ENCODE assay signal across 1 cellular context in the genomic region with DNA sequence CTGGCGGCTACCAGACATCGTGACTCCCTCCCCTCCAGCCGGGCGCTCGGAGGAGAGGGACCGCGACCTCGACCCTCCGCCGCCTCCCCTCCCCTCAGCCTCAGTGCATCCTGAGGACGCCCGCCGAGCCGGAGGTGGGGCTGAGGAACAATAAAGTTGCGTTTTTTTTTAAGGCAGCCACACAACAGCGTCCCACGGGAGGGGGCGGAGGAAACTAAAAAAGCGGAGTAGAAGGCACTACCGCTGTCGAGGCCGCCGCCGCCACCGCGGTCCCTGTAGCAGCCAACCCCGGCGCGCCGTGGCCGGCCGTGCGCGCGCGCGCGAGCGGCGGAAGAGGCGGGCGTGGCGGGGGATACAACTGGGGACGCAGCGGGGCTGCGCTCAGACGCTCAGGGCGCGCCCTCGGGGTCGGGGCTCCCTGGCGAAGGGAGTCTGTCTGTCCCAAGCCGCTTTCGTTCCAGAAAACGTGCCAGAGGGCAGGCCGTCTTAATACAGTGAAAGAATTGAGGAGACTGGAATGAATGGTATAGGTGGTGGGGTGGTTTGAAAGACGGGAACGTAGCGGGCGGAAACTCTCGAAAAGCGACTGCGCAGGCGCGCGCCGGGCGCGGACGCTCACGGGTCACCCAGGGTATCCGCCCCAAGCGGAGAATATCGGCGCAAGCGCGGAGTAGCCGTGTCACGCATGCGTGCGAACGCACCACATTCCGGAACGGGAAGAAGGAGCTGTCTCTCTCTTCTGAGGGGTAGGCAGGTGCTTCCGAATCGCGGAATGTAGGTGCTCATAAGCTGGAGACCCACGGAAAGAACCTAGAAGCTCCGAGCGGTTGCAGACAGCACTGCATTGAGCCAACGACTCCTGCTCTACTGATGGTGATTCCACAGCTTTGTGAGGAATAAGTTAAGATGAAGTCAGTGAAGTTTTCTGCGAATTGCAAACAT.
TF ChIP-seq lines count a peak whose summit lies in the region.

COP1 (minus strand) TSS at position 326 of the 942 bp plus-strand sequence; CDS start at position 18, 308 bp downstream.

TF ChIP-seq in WTC11, 78 proteins besides CTCF, POLR2A, EP300 and RAD21 (continued from another document and continues in another):
- no peak for TF ChIP-seq E2F4 (CRISPR knock-in tag; IDR thresholded peaks at IDR 0.05; ENCODE audit: borderline replicate concordance, low read depth)
- TF ChIP-seq NR2C2 (CRISPR knock-in tag; IDR thresholded peaks at IDR 0.05), result no peak
- TF ChIP-seq, protein P1, sequence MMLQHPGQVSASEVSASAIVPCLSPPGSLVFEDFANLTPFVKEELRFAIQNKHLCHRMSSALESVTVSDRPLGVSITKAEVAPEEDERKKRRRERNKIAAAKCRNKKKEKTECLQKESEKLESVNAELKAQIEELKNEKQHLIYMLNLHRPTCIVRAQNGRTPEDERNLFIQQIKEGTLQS (CRISPR knock-in tag; conservative IDR thresholded peaks at IDR 0.05), result no peak
- 0 out of 2 replicates have a peak, but pooled peaks have one; percentile 2 for TF ChIP-seq EMX1 (CRISPR knock-in tag; IDR thresholded peaks at IDR 0.05)
- peak; percentile 29; the same call in 1 of the 2 replicates for TF ChIP-seq TEAD1 (CRISPR knock-in tag; IDR thresholded peaks at IDR 0.05)
- no peak for TF ChIP-seq RORB (CRISPR knock-in tag; IDR thresholded peaks at IDR 0.05)
- no peak for TF ChIP-seq NFE2L1 (CRISPR knock-in tag; IDR thresholded peaks at IDR 0.05)
- TF ChIP-seq, protein P2, sequence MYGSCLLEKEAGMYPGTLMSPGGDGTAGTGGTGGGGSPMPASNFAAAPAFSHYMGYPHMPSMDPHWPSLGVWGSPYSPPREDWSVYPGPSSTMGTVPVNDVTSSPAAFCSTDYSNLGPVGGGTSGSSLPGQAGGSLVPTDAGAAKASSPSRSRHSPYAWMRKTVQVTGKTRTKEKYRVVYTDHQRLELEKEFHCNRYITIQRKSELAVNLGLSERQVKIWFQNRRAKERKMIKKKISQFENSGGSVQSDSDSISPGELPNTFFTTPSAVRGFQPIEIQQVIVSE (CRISPR knock-in tag; IDR thresholded peaks at IDR 0.05; ENCODE audit: borderline replicate concordance), result no peak
- 0 out of 2 replicates have a peak, but pooled peaks have one; percentile 7 for TF ChIP-seq ARID4B (CRISPR knock-in tag; IDR thresholded peaks at IDR 0.05; ENCODE audit: borderline replicate concordance)
- TF ChIP-seq, protein P3, sequence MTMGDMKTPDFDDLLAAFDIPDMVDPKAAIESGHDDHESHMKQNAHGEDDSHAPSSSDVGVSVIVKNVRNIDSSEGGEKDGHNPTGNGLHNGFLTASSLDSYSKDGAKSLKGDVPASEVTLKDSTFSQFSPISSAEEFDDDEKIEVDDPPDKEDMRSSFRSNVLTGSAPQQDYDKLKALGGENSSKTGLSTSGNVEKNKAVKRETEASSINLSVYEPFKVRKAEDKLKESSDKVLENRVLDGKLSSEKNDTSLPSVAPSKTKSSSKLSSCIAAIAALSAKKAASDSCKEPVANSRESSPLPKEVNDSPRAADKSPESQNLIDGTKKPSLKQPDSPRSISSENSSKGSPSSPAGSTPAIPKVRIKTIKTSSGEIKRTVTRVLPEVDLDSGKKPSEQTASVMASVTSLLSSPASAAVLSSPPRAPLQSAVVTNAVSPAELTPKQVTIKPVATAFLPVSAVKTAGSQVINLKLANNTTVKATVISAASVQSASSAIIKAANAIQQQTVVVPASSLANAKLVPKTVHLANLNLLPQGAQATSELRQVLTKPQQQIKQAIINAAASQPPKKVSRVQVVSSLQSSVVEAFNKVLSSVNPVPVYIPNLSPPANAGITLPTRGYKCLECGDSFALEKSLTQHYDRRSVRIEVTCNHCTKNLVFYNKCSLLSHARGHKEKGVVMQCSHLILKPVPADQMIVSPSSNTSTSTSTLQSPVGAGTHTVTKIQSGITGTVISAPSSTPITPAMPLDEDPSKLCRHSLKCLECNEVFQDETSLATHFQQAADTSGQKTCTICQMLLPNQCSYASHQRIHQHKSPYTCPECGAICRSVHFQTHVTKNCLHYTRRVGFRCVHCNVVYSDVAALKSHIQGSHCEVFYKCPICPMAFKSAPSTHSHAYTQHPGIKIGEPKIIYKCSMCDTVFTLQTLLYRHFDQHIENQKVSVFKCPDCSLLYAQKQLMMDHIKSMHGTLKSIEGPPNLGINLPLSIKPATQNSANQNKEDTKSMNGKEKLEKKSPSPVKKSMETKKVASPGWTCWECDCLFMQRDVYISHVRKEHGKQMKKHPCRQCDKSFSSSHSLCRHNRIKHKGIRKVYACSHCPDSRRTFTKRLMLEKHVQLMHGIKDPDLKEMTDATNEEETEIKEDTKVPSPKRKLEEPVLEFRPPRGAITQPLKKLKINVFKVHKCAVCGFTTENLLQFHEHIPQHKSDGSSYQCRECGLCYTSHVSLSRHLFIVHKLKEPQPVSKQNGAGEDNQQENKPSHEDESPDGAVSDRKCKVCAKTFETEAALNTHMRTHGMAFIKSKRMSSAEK (CRISPR knock-in tag; IDR thresholded peaks at IDR 0.05; ENCODE audit: borderline replicate concordance), result no peak
- TF ChIP-seq, protein P4, sequence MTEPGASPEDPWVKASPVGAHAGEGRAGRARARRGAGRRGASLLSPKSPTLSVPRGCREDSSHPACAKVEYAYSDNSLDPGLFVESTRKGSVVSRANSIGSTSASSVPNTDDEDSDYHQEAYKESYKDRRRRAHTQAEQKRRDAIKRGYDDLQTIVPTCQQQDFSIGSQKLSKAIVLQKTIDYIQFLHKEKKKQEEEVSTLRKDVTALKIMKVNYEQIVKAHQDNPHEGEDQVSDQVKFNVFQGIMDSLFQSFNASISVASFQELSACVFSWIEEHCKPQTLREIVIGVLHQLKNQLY (CRISPR knock-in tag; IDR thresholded peaks at IDR 0.05), result no peak
- TF ChIP-seq GABPB1 (CRISPR knock-in tag; IDR thresholded peaks at IDR 0.05), result no peak; the same call in 1 of the 2 replicates
- no peak for TF ChIP-seq GRHL2 (CRISPR knock-in tag; IDR thresholded peaks at IDR 0.05; ENCODE audit: insufficient replicate concordance, severe bottlenecking)
- TF ChIP-seq AR (CRISPR knock-in tag; IDR thresholded peaks at IDR 0.05), result no peak
- TF ChIP-seq GTF2I (CRISPR knock-in tag; conservative IDR thresholded peaks at IDR 0.05), result no peak
- no peak for TF ChIP-seq ZNF396 (CRISPR knock-in tag; IDR thresholded peaks at IDR 0.05; ENCODE audit: borderline replicate concordance)
- TF ChIP-seq MYBL2 (CRISPR knock-in tag; IDR thresholded peaks at IDR 0.05), result 0 out of 2 replicates have a peak, but pooled peaks have one; percentile 36
- no peak for TF ChIP-seq PRRX2 (CRISPR knock-in tag; IDR thresholded peaks at IDR 0.05)
- TF ChIP-seq, protein P5, sequence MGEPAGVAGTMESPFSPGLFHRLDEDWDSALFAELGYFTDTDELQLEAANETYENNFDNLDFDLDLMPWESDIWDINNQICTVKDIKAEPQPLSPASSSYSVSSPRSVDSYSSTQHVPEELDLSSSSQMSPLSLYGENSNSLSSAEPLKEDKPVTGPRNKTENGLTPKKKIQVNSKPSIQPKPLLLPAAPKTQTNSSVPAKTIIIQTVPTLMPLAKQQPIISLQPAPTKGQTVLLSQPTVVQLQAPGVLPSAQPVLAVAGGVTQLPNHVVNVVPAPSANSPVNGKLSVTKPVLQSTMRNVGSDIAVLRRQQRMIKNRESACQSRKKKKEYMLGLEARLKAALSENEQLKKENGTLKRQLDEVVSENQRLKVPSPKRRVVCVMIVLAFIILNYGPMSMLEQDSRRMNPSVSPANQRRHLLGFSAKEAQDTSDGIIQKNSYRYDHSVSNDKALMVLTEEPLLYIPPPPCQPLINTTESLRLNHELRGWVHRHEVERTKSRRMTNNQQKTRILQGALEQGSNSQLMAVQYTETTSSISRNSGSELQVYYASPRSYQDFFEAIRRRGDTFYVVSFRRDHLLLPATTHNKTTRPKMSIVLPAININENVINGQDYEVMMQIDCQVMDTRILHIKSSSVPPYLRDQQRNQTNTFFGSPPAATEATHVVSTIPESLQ (CRISPR knock-in tag; IDR thresholded peaks at IDR 0.05), result no peak
- TF ChIP-seq ZNF121 (CRISPR knock-in tag; IDR thresholded peaks at IDR 0.05), result no peak
- no peak for TF ChIP-seq ZNF219 (CRISPR knock-in tag; IDR thresholded peaks at IDR 0.05; ENCODE audit: borderline replicate concordance)
- no peak for TF ChIP-seq RELA (CRISPR knock-in tag; IDR thresholded peaks at IDR 0.05; ENCODE audit: borderline replicate concordance)
- TF ChIP-seq, protein P6, sequence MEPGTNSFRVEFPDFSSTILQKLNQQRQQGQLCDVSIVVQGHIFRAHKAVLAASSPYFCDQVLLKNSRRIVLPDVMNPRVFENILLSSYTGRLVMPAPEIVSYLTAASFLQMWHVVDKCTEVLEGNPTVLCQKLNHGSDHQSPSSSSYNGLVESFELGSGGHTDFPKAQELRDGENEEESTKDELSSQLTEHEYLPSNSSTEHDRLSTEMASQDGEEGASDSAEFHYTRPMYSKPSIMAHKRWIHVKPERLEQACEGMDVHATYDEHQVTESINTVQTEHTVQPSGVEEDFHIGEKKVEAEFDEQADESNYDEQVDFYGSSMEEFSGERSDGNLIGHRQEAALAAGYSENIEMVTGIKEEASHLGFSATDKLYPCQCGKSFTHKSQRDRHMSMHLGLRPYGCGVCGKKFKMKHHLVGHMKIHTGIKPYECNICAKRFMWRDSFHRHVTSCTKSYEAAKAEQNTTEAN (CRISPR knock-in tag; IDR thresholded peaks at IDR 0.05), result no peak
- no peak for TF ChIP-seq USF1 (CRISPR knock-in tag; IDR thresholded peaks at IDR 0.05)
- TF ChIP-seq ATF1 (CRISPR knock-in tag; IDR thresholded peaks at IDR 0.05), result 0 out of 2 replicates have a peak, but pooled peaks have one; percentile 11
- TF ChIP-seq HMGA2 (CRISPR knock-in tag; IDR thresholded peaks at IDR 0.05), result no peak
